Comparison of ENCODE assay signal across 8 cellular contexts in the genomic region with DNA sequence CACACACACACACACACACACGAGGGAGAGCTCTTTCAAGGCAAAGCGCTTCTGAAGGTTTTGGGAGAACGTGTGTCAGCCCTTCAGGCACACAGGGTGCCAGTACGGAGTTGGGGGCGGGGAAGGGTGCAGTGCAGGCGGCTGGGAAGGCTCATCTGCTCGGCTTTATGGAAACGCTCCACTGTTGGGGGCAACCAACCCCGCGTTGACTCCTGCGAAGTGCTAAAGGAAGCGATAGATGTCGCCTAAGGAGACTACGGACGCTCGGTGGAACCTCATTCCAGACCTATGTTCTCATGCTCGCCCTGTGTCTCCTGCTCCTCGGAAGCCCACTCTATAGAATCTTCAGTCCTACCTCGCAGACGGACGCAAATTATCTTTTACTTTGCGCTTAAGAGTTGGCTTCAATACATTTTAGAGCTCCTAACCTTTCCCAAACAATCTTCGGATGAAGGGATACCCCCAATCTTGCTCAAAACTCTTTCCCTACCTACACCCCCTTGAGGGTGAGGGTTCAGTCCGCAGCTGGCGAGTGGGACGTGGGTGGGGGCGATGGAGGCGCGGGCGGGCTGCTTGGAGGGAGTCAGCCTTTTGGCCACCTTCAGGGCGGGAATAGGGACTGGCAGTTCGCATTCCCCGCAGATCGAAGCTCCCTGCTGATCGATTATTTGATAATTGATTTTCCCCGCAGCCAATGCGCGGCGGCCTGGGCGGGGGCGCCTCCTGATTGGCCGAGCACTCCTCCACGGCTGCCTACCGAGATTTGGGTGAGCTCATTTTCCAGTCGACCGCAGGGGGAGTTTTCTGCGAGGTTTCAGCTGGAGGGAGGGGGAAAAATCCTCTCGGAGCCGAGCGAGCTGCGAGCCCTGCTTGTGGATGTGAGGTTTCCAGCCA. TPM values are rescaled to one million over a fixed set of nuclear protein-coding genes. Genes with fewer than 3 reads are reported as not detected.
DNase-seq lines count a peak whose midpoint lies in the region; ATAC-seq and TF ChIP-seq lines count a peak whose summit lies in the region.

No MANE protein-coding gene starts in this region.

- H3K9me3 Mint-ChIP-seq in activated naive CD4-positive, alpha-beta T cell treated with anti-CD3 and anti-CD28 coated beads, Interleukin-2, amount 10 ng/mL, durations not matched to agents 7 days and 5 days = no peaks in the 10 kb centered on the region
- no peaks in the 10 kb centered on the region for H3K9me3 Mint-ChIP-seq in activated B cell treated with CpG ODN at 0.5 μM for 24 hours

- no peak overlapping the region for H3K27ac Mint-ChIP-seq in activated naive CD4-positive, alpha-beta T cell treated with anti-CD3 and anti-CD28 coated beads, Interleukin-2, amount 10 ng/mL, durations not matched to agents 7 days and 5 days
- no peak overlapping the region for H3K27ac Mint-ChIP-seq in activated B cell treated with CpG ODN at 0.5 μM for 24 hours

- TF ChIP-seq CTCF in activated B cell treated with CpG ODN at 0.5 μM for 24 hours (IDR thresholded peaks at IDR 0.05) = no peak
- TF ChIP-seq CTCF in fibroblast of mammary gland (conservative IDR thresholded peaks at IDR 0.05; ENCODE audit: control insufficient read depth, insufficient read depth, low read depth, low read length) = no peak
- no peak for TF ChIP-seq CTCF in tibial artery (IDR thresholded peaks at IDR 0.05)

- H3K36me3 Mint-ChIP-seq in activated naive CD4-positive, alpha-beta T cell treated with anti-CD3 and anti-CD28 coated beads, Interleukin-2, amount 10 ng/mL, durations not matched to agents 7 days and 5 days = peaks cover 5% of the 10 kb centered on the region
- no peaks in the 10 kb centered on the region for H3K36me3 Mint-ChIP-seq in activated B cell treated with CpG ODN at 0.5 μM for 24 hours (ENCODE audit: low read depth)

- peaks cover 81% of the 10 kb centered on the region for H3K27me3 Mint-ChIP-seq in activated naive CD4-positive, alpha-beta T cell treated with anti-CD3 and anti-CD28 coated beads, Interleukin-2, amount 10 ng/mL, durations not matched to agents 7 days and 5 days
- H3K27me3 Mint-ChIP-seq in activated B cell treated with CpG ODN at 0.5 μM for 24 hours = peaks cover 71% of the 10 kb centered on the region

- ATAC-seq in activated B cell treated with CpG ODN at 0.5 μM for 24 hours (ENCODE audit: low read depth) (no peak), GM21825 (IDR thresholded peaks at IDR 0.05; ENCODE audit: unreplicated experiment) (no peak)

- H3K4me3 ChIP-seq in fibroblast of mammary gland (ENCODE audit: control insufficient read depth, low read depth, low read length) = peak overlapping the region; percentile 74
- H3K4me3 ChIP-seq in mononuclear cell (ENCODE audit: low read length) = peak overlapping the region; percentile 39
- peak overlapping the region; percentile 68 to 81 for H3K4me3 ChIP-seq in tibial artery

- peaks cover 25% of the 10 kb centered on the region for H3K4me1 Mint-ChIP-seq in activated naive CD4-positive, alpha-beta T cell treated with anti-CD3 and anti-CD28 coated beads, Interleukin-2, amount 10 ng/mL, durations not matched to agents 7 days and 5 days
- H3K4me1 Mint-ChIP-seq in activated B cell treated with CpG ODN at 0.5 μM for 24 hours = peaks cover 42% of the 10 kb centered on the region

- H3K27me3 ChIP-seq in mononuclear cell (ENCODE audit: insufficient read depth, low read length) (peaks cover 93% of the 10 kb centered on the region), tibial artery (no peaks in the 10 kb centered on the region)

- H3K4me3 Mint-ChIP-seq in activated naive CD4-positive, alpha-beta T cell treated with anti-CD3 and anti-CD28 coated beads, Interleukin-2, amount 10 ng/mL, durations not matched to agents 7 days and 5 days = peak overlapping the region; percentile 74
- H3K4me3 Mint-ChIP-seq in activated B cell treated with CpG ODN at 0.5 μM for 24 hours = peak overlapping the region; percentile 72

- CTCF ChIA-PET in activated naive CD4-positive, alpha-beta T cell treated with anti-CD3 and anti-CD28 coated beads, Interleukin-2, amount 10 ng/mL, durations not matched to agents 7 days and 5 days (lab: Charles Lee) = no interaction called here
- CTCF ChIA-PET in activated B cell treated with CpG ODN at 0.5 μM for 24 hours (lab: Charles Lee) = no interaction called here

- no peaks in the 10 kb centered on the region for H3K36me3 ChIP-seq in tibial artery

- intact Hi-C loops in activated B cell treated with CpG ODN at 0.5 μM for 24 hours (cut with micrococcal nuclease) (loop anchor here (2.0 kb wide), 1 partner anchor 144 kb away; no protein-coding TSS in a partner anchor), tibial artery (cut with DNase I; ENCODE audit: low total_unique reads) (loop anchor here (5.0 to 10.0 kb wide), 3 partner anchors 1219 to 1602 kb away; no protein-coding TSS in a partner anchor)

- H3K9me3 ChIP-seq in mononuclear cell (ENCODE audit: low read depth, low read length) (no peaks in the 10 kb centered on the region), tibial artery (no peaks in the 10 kb centered on the region)

- POLR2A ChIA-PET in activated B cell treated with CpG ODN at 0.5 μM for 24 hours (lab: Charles Lee) = no interaction called here

- H3K27ac ChIP-seq in tibial artery = peak overlapping the region; percentile 83 to 84

- peak; percentile 31 for DNase-seq in activated naive CD4-positive, alpha-beta T cell treated with anti-CD3 and anti-CD28 coated beads, Interleukin-2, amount 10 ng/mL, durations not matched to agents 7 days and 5 days
- no peak for DNase-seq in activated naive CD4-positive, alpha-beta T cell treated with anti-CD3 and anti-CD28 coated beads, Interleukin-2, amount 50 U/mL, for 16 hours
- DNase-seq in NCI-H2107 treated with DMSO at 0.1 percent for 48 hours (lab: John Stamatoyannopoulos, UW; ENCODE audit: unreplicated experiment) = peak; percentile 87
- no peak for DNase-seq in activated B cell treated with CpG ODN at 0.5 μM for 24 hours
- peak; percentile 96 for DNase-seq in fibroblast of mammary gland (ENCODE audit: low read depth)
- peak; percentile 88 to 95 for DNase-seq in tibial artery

- H3K4me1 ChIP-seq in mononuclear cell (ENCODE audit: insufficient read depth, low read length) = peaks cover 31% of the 10 kb centered on the region
- H3K4me1 ChIP-seq in tibial artery = peaks cover 0 to 6% (median 3%) of the 10 kb centered on the region in 4 donors

RNA-seq across cellular contexts. Expression of gene MEIS1, which starts 1.9 kb away (rescaled TPM):
- total RNA-seq in activated B cell treated with CpG ODN at 0.5 μM for 24 hours (not detected in 2 replicates), mononuclear cell (4.9 TPM)

Comparison
In these comparisons a context has a peak if more than half of its experiments do, and no peak if none do; other contexts are left out.
1. DNase-seq: peak in activated naive CD4-positive, alpha-beta T cell treated with anti-CD3 and anti-CD28 coated beads, Interleukin-2, amount 10 ng/mL, durations not matched to agents 7 days and 5 days (single experiment), NCI-H2107 treated with DMSO at 0.1 percent for 48 hours (single experiment), fibroblast of mammary gland (single experiment) and tibial artery (2 of 2); none in activated naive CD4-positive, alpha-beta T cell treated with anti-CD3 and anti-CD28 coated beads, Interleukin-2, amount 50 U/mL, for 16 hours (single experiment) and activated B cell treated with CpG ODN at 0.5 μM for 24 hours (single experiment).
2. Peak in every context shown above with its lines, with median percentiles within 50 percentile points of each other: H3K4me3 ChIP-seq.